In genomic region chr14:65750906-65751305, GRCh38 we compare ENCODE assay signal across 21 cellular contexts.
DNase-seq lines count a peak whose midpoint lies in the region; ATAC-seq and TF ChIP-seq lines count a peak whose summit lies in the region.
"Had no signal": no experiment of that assay in that cellular context is flagged by ENCODE, and none has a peak within 500 bp of the region (broad histone marks: within the 10 kb centered on the region; RNA-seq: fewer than 3 reads in every experiment).

No MANE protein-coding gene starts in this region.

- intact Hi-C loops in PC-9 (cut with micrococcal nuclease; ENCODE audit: unreplicated experiment): no loop called here

- no peak overlapping the region for H3K4me2 ChIP-seq in PC-9
- H3K4me2 ChIP-seq: hepatocyte had no signal

- H2AFZ ChIP-seq in PC-9: no peak overlapping the region
- H2AFZ ChIP-seq: hepatocyte had no signal

- no peak overlapping the region for H3K4me3 Mint-ChIP-seq in activated T-helper 17 cell treated with anti-CD3 and anti-CD28 coated beads, Interleukin-2, amount 50 U/mL, for 72 hours
- H3K4me3 Mint-ChIP-seq: activated T-cell treated with anti-CD3 and anti-CD28 coated beads, Interleukin-2, amount 50 U/mL, for 4 hours; stimulated activated naive CD8-positive, alpha-beta T cell treated with anti-CD3 and anti-CD28 coated beads, Interleukin-15, Interleukin-2, amounts not matched to agents 100 ng/mL and 50 ng/mL, for 24 hours had no signal

- DNase-seq in NCI-H82 (lab: John Stamatoyannopoulos, UW) (peak; percentile 32), NCI-H82 treated with DMSO at 0.1 percent for 48 hours (lab: John Stamatoyannopoulos, UW; ENCODE audit: unreplicated experiment) (no peak), NCI-H345 (lab: John Stamatoyannopoulos, UW) (peak; percentile 70), AG08395 (ENCODE audit: low spot score) (no peak), PC-9 (no peak), SKM-1 (lab: John Stamatoyannopoulos, UW; ENCODE audit: unreplicated experiment) (no peak)
- no peak for DNase-seq in stimulated activated CD4-positive, alpha-beta T cell treated with anti-CD3 and anti-CD28 coated beads, Interleukin-4, amount 100 ng/mL, for 4 hours
- DNase-seq: activated CD4-positive, alpha-beta T cell treated with anti-CD3 and anti-CD28 coated beads for 48 hours; activated T-cell treated with anti-CD3 and anti-CD28 coated beads, Interleukin-2, amount 50 U/mL, for 4 hours; effector memory CD4-positive, alpha-beta T cell; left cardiac atrium; MG63; NK-92 treated with Interleukin-12 subunit alpha and Interleukin-12 subunit beta, amount 100 ng/mL, for 24 hours; Right ventricle myocardium superior; stimulated activated CD4-positive, alpha-beta T cell treated with anti-CD3 and anti-CD28 coated beads, Interleukin-12 subunit alpha, Interleukin-12 subunit beta, amount 100 ng/mL, for 4 hours; upper lobe of right lung had no signal

- H3K27me3 Mint-ChIP-seq in activated T-helper 17 cell treated with anti-CD3 and anti-CD28 coated beads, Interleukin-2, amount 50 U/mL, for 72 hours: no peaks in the 10 kb centered on the region
- H3K27me3 Mint-ChIP-seq: progenitor cell of endocrine pancreas; stimulated activated naive CD8-positive, alpha-beta T cell treated with anti-CD3 and anti-CD28 coated beads, Interleukin-15, Interleukin-2, amounts not matched to agents 100 ng/mL and 50 ng/mL, for 24 hours had no signal

- H3K36me3 ChIP-seq in PC-9 (ENCODE audit: low read depth): no peaks in the 10 kb centered on the region
- H3K36me3 ChIP-seq: MG63, upper lobe of right lung had no signal

- peak overlapping the region; percentile 39 for H3K27ac Mint-ChIP-seq in activated T-helper 17 cell treated with anti-CD3 and anti-CD28 coated beads, Interleukin-2, amount 50 U/mL, for 72 hours
- H3K27ac Mint-ChIP-seq: progenitor cell of endocrine pancreas; stimulated activated naive CD8-positive, alpha-beta T cell treated with anti-CD3 and anti-CD28 coated beads, Interleukin-15, Interleukin-2, amounts not matched to agents 100 ng/mL and 50 ng/mL, for 24 hours had no signal

- ATAC-seq in activated T-helper 17 cell treated with anti-CD3 and anti-CD28 coated beads, Interleukin-2, amount 50 U/mL, for 72 hours (replicated peaks): no peak
- ATAC-seq: activated T-cell treated with anti-CD3 and anti-CD28 coated beads, Interleukin-2, amount 50 U/mL, for 4 hours; HepG2; left cardiac atrium; upper lobe of right lung had no signal

- POLR2A ChIA-PET in PC-9 (lab: Charles Lee; ENCODE audit: unreplicated experiment): no interaction called here

- H3K9me3 Mint-ChIP-seq in activated T-helper 17 cell treated with anti-CD3 and anti-CD28 coated beads, Interleukin-2, amount 50 U/mL, for 72 hours: no peaks in the 10 kb centered on the region
- H3K9me3 Mint-ChIP-seq: activated T-cell treated with anti-CD3 and anti-CD28 coated beads, Interleukin-2, amount 50 U/mL, for 4 hours; stimulated activated naive CD8-positive, alpha-beta T cell treated with anti-CD3 and anti-CD28 coated beads, Interleukin-15, Interleukin-2, amounts not matched to agents 100 ng/mL and 50 ng/mL, for 24 hours had no signal

- no TSS peak for BruUV-seq in PC-9 (replicated peaks; lab: Mats Ljungman, UMichigan)

- no peaks in the 10 kb centered on the region for H3K79me2 ChIP-seq in PC-9 (ENCODE audit: low read depth)
- H3K79me2 ChIP-seq: hepatocyte had no signal

- H3K36me3 Mint-ChIP-seq in activated T-helper 17 cell treated with anti-CD3 and anti-CD28 coated beads, Interleukin-2, amount 50 U/mL, for 72 hours (ENCODE audit: low read depth): no peaks in the 10 kb centered on the region

- no peak for TF ChIP-seq CTCF in PC-9 (conservative IDR thresholded peaks at IDR 0.05)

- H3K9me2 ChIP-seq in PC-9 (ENCODE audit: insufficient read depth): no peaks in the 10 kb centered on the region

- no peaks in the 10 kb centered on the region for H3K4me1 ChIP-seq in PC-9 (replicated peaks; ENCODE audit: insufficient read depth)
- H3K4me1 ChIP-seq: upper lobe of right lung had no signal

- H3K27me3 ChIP-seq in PC-9 (ENCODE audit: insufficient read depth, low read depth): no peaks in the 10 kb centered on the region
- H3K27me3 ChIP-seq: hepatocyte, MG63, upper lobe of right lung had no signal

- H4K20me1 ChIP-seq in PC-9 (ENCODE audit: insufficient read depth): no peaks in the 10 kb centered on the region

- CTCF ChIA-PET in PC-9 (lab: Charles Lee): no interaction called here

- peaks cover 5% of the 10 kb centered on the region for H3K4me1 Mint-ChIP-seq in activated T-helper 17 cell treated with anti-CD3 and anti-CD28 coated beads, Interleukin-2, amount 50 U/mL, for 72 hours

- H3K9me3 ChIP-seq in PC-9 (ENCODE audit: insufficient read depth, low read depth): no peaks in the 10 kb centered on the region
- H3K9me3 ChIP-seq: MG63, upper lobe of right lung had no signal

- no peak overlapping the region for H3K4me3 ChIP-seq in PC-9
- H3K4me3 ChIP-seq: hepatocyte, MG63, upper lobe of right lung had no signal

- no peak overlapping the region for H3K27ac ChIP-seq in PC-9
- H3K27ac ChIP-seq: hepatocyte, upper lobe of right lung had no signal

- H3F3A ChIP-seq in PC-9 (ENCODE audit: insufficient read depth, low read depth): peaks cover 5% of the 10 kb centered on the region; the same call in 1 of the 2 replicates

Comparison
In these comparisons a context has a peak if more than half of its experiments do, and no peak if none do; other contexts are left out.
1. DNase-seq: peak in NCI-H82 (single experiment) and NCI-H345 (single experiment); none in NCI-H82 treated with DMSO at 0.1 percent for 48 hours (single experiment), AG08395 (single experiment), PC-9 (0 of 2), stimulated activated CD4-positive, alpha-beta T cell treated with anti-CD3 and anti-CD28 coated beads, Interleukin-4, amount 100 ng/mL, for 4 hours (0 of 2) and SKM-1 (single experiment).